In genomic region chr4:55560096-55560495, GRCh38 we compare ENCODE assay signal across 9 cellular contexts. TPM values are rescaled to one million over a fixed set of nuclear protein-coding genes. Genes with fewer than 3 reads are reported as not detected.
"Had no signal": no experiment of that assay in that cellular context is flagged by ENCODE, and none has a peak within 500 bp of the region (broad histone marks: within the 10 kb centered on the region; RNA-seq: fewer than 3 reads in every experiment).

No MANE protein-coding gene starts in this region.

- ATAC-seq: GM12878 had no signal

- H3K4me3 ChIP-seq: GM12878 had no signal

- DNase-seq: GDM1, GF-D8 had no signal

- FAIRE-seq: G401.6, GM12878, GM12891, GM12892, GM18507, GM19239 had no signal

RNA-seq across cellular contexts. Expression of gene PDCL2, which starts 31.9 kb away (rescaled TPM):
- total RNA-seq: G401, GM12878 had no signal
- polyA plus RNA-seq: GM12878 had no signal
